In the genomic region with DNA sequence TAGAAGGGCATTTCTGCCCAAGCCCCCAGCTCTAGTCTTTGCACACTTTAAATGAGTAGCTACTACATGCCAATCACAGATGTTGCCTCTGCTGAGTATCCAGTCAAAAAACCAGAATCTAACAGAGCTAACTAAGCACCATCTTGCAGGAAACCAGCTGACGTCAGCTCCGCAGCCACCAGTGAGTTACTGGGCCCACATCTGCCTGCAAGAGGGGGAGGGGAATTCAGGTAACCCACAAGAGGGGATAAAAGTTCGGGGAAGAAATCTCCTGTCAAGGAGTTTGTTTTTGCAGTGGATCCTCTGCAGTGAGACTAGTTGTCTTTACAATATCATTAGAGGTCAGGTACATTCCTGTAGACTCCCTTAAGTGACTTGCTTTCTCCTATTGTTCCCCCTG, we compare ENCODE assay signal across 12 cellular contexts. TPM values are rescaled to one million over a fixed set of nuclear protein-coding genes. Genes with fewer than 3 reads are reported as not detected.
DNase-seq lines count a peak whose midpoint lies in the region; ATAC-seq lines count a peak whose summit lies in the region.
"Had no signal": no experiment of that assay in that cellular context is flagged by ENCODE, and none has a peak within 500 bp of the region (broad histone marks: within the 10 kb centered on the region; RNA-seq: fewer than 3 reads in every experiment).

No MANE protein-coding gene starts in this region.

- POLR2A ChIA-PET in naive thymus-derived CD8-positive, alpha-beta T cell (lab: Charles Lee): interaction anchor here (0.6 to 4.6 kb wide), 5 partner anchors 9 to 29 kb away, joined by 3 to 30 read pairs (median 4); a partner anchor contains a TSS

- peak overlapping the region; percentile 77 for H3K4me3 Mint-ChIP-seq in activated T-cell treated with anti-CD3 and anti-CD28 coated beads, Interleukin-2, amount 50 U/mL, for 72 hours
- peak overlapping the region; percentile 30 to 86 (median 67) for H3K4me3 Mint-ChIP-seq in naive thymus-derived CD8-positive, alpha-beta T cell

- H3K9me3 Mint-ChIP-seq in activated T-cell treated with anti-CD3 and anti-CD28 coated beads, Interleukin-2, amount 50 U/mL, for 72 hours: peaks cover 2 to 7% of the 10 kb centered on the region in 2 donors
- no peaks in the 10 kb centered on the region for H3K9me3 Mint-ChIP-seq in naive thymus-derived CD8-positive, alpha-beta T cell

- ATAC-seq in activated T-cell treated with anti-CD3 and anti-CD28 coated beads, Interleukin-2, amount 50 U/mL, for 72 hours (replicated peaks in 1 of 2): no peak
- peak; percentile 6 to 65 for ATAC-seq in naive thymus-derived CD8-positive, alpha-beta T cell
- no peak for ATAC-seq in HG03196 (IDR thresholded peaks at IDR 0.05; ENCODE audit: unreplicated experiment)
- ATAC-seq in HG03097 (IDR thresholded peaks at IDR 0.05; ENCODE audit: low FRiP score, unreplicated experiment): no peak

- peak overlapping the region; percentile 47 for H3K27ac Mint-ChIP-seq in activated T-cell treated with anti-CD3 and anti-CD28 coated beads, Interleukin-2, amount 50 U/mL, for 72 hours
- H3K27ac Mint-ChIP-seq in naive thymus-derived CD8-positive, alpha-beta T cell: peak overlapping the region; percentile 83 to 96 (median 92)

- DNase-seq in activated CD4-positive, alpha-beta T cell treated with anti-CD3 and anti-CD28 coated beads for 48 hours: peak; percentile 52
- DNase-seq in activated CD4-positive, alpha-beta T cell treated with anti-CD3 and anti-CD28 coated beads for 1 hour: no peak
- DNase-seq in M059J (ENCODE audit: low read depth) (peak; percentile 11), A172 (ENCODE audit: low spot score) (no peak)
- peak; percentile 49 to 56 for DNase-seq in activated T-cell treated with anti-CD3 and anti-CD28 coated beads, Interleukin-2, amount 50 U/mL, for 72 hours
- DNase-seq in naive thymus-derived CD8-positive, alpha-beta T cell: peak in 8 of 10 donors; percentile 46 to 78 (median 72)
- DNase-seq: 8988T, left ventricle myocardium inferior, NCI-H2081, NCI-H526 treated with DMSO at 0.1 percent for 48 hours had no signal

- H3K36me3 Mint-ChIP-seq in activated T-cell treated with anti-CD3 and anti-CD28 coated beads, Interleukin-2, amount 50 U/mL, for 72 hours (ENCODE audit: insufficient read depth in 2 of 2): peaks cover 18 to 21% of the 10 kb centered on the region in 2 donors
- H3K36me3 Mint-ChIP-seq in naive thymus-derived CD8-positive, alpha-beta T cell: peaks cover 9 to 78% (median 54%) of the 10 kb centered on the region in 3 donors

- H3K4me1 Mint-ChIP-seq in activated T-cell treated with anti-CD3 and anti-CD28 coated beads, Interleukin-2, amount 50 U/mL, for 72 hours (ENCODE audit: low read depth): peaks cover 98% of the 10 kb centered on the region
- peaks cover 69 to 100% (median 99%) of the 10 kb centered on the region in 4 donors for H3K4me1 Mint-ChIP-seq in naive thymus-derived CD8-positive, alpha-beta T cell

- no peaks in the 10 kb centered on the region for H3K27me3 Mint-ChIP-seq in activated T-cell treated with anti-CD3 and anti-CD28 coated beads, Interleukin-2, amount 50 U/mL, for 72 hours (ENCODE audit: low read depth)
- H3K27me3 Mint-ChIP-seq in naive thymus-derived CD8-positive, alpha-beta T cell: no peaks in the 10 kb centered on the region

RNA-seq across cellular contexts. Expression of a gene that starts 9.2 kb away (rescaled TPM):
- 405 and 667 TPM in 2 replicates for total RNA-seq in M059J (2014; rRNA removed; shearing (Covaris generic))
- 100 to 1,000 TPM; 385 to 504 TPM for total RNA-seq in activated T-cell treated with anti-CD3 and anti-CD28 coated beads, Interleukin-2, amount 50 U/mL, for 72 hours
- total RNA-seq in naive thymus-derived CD8-positive, alpha-beta T cell: 100 to 1,000 TPM; 650 to 703 TPM
- 100 to 1,000 TPM; 291 TPM for polyA plus RNA-seq in naive thymus-derived CD8-positive, alpha-beta T cell
- 179 and 324 TPM in 2 replicates for total RNA-seq in A172 (2014; rRNA removed; shearing (Covaris generic))

Comparison
In these comparisons a context has a peak if more than half of its experiments do, and no peak if none do; other contexts are left out.
1. DNase-seq: peak in activated CD4-positive, alpha-beta T cell treated with anti-CD3 and anti-CD28 coated beads for 48 hours (single experiment), M059J (single experiment), activated T-cell treated with anti-CD3 and anti-CD28 coated beads, Interleukin-2, amount 50 U/mL, for 72 hours (2 of 2) and naive thymus-derived CD8-positive, alpha-beta T cell (8 of 10); none in activated CD4-positive, alpha-beta T cell treated with anti-CD3 and anti-CD28 coated beads for 1 hour (single experiment) and A172 (single experiment).
2. ATAC-seq: peak in naive thymus-derived CD8-positive, alpha-beta T cell (2 of 2); none in activated T-cell treated with anti-CD3 and anti-CD28 coated beads, Interleukin-2, amount 50 U/mL, for 72 hours (0 of 2), HG03196 (single experiment) and HG03097 (single experiment).